Comparison of ENCODE assay signal across 22 cellular contexts in genomic region chr1:209584186-209584776, GRCh38. TPM values are rescaled to one million over a fixed set of nuclear protein-coding genes. Genes with fewer than 3 reads are reported as not detected.
DNase-seq lines count a peak whose midpoint lies in the region; TF ChIP-seq lines count a peak whose summit lies in the region.
"Had no signal": no experiment of that assay in that cellular context is flagged by ENCODE, and none has a peak within 500 bp of the region (broad histone marks: within the 10 kb centered on the region; RNA-seq: fewer than 3 reads in every experiment).

No MANE protein-coding gene starts in this region.

- DNase-seq in NCI-H2227 (lab: John Stamatoyannopoulos, UW; ENCODE audit: unreplicated experiment) (peak; percentile 50), NCI-H2227 treated with DMSO at 0.1 percent for 48 hours (lab: John Stamatoyannopoulos, UW) (no peak), choroid plexus epithelial cell (ENCODE audit: low read depth) (no peak), kidney epithelial cell (ENCODE audit: low read depth) (no peak), testis (no peak), putamen (ENCODE audit: low spot score) (no peak), GM19240 (ENCODE audit: insufficient read length, low spot score) (no peak)
- no peak for DNase-seq in effector CD8-positive, alpha-beta T cell (lab: John Stamatoyannopoulos, UW)
- DNase-seq: activated CD8-positive, alpha-beta memory T cell treated with anti-CD3 and anti-CD28 coated beads, Interleukin-2, amount 50 U/mL, for 4 hours; activated naive CD4-positive, alpha-beta T cell; foreskin melanocyte; lower lobe of right lung; natural killer cell; NCI-H1105 treated with DMSO at 0.1 percent for 48 hours; NCI-H345; SHP77 treated with DMSO at 0.1 percent for 48 hours; stimulated activated CD4-positive, alpha-beta T cell treated with anti-CD3 and anti-CD28 coated beads, Interleukin-2, amount 100 ng/mL, for 24 hours; tibial artery had no signal

- peaks cover 15% of the 10 kb centered on the region for H3K4me1 ChIP-seq in testis

- peaks cover 5% of the 10 kb centered on the region for H3K27me3 ChIP-seq in kidney epithelial cell (ENCODE audit: control insufficient read depth, insufficient read depth, low read length)
- H3K27me3 ChIP-seq in testis = no peaks in the 10 kb centered on the region

- no peak for TF ChIP-seq CTCF in choroid plexus epithelial cell (conservative IDR thresholded peaks at IDR 0.05; ENCODE audit: low read depth, low read length)
- no peak for TF ChIP-seq CTCF in kidney epithelial cell (IDR thresholded peaks at IDR 0.05; ENCODE audit: insufficient read depth, low read length, poor library complexity, severe bottlenecking)
- TF ChIP-seq CTCF in testis (IDR thresholded peaks at IDR 0.05) = no peak

- no peak for TF ChIP-seq POLR2A in testis (IDR thresholded peaks at IDR 0.05)

- intact Hi-C loops in testis (cut with DNase I; ENCODE audit: low total_unique reads) = loop anchor here (10.0 kb wide), 1 partner anchor 161 kb away; no protein-coding TSS in a partner anchor

- H3K27ac ChIP-seq in testis = no peak overlapping the region
- H3K27ac ChIP-seq: lower lobe of right lung, tibial artery had no signal

- H3K36me3 ChIP-seq in kidney epithelial cell (ENCODE audit: control insufficient read depth, insufficient read depth, low read length) = no peaks in the 10 kb centered on the region
- H3K36me3 ChIP-seq in testis (ENCODE audit: low read depth, missing control alignments) = no peaks in the 10 kb centered on the region
- H3K36me3 ChIP-seq: lower lobe of right lung, tibial artery had no signal

- peak overlapping the region; percentile 38 for H3K4me3 ChIP-seq in choroid plexus epithelial cell (ENCODE audit: low read depth, low read length)
- H3K4me3 ChIP-seq in kidney epithelial cell (ENCODE audit: low read depth, low read length) = peak overlapping the region; percentile 24
- peak overlapping the region; percentile 3 for H3K4me3 ChIP-seq in testis
- H3K4me3 ChIP-seq: GM12878, tibial artery had no signal

- no peaks in the 10 kb centered on the region for H3K9me3 ChIP-seq in testis
- H3K9me3 ChIP-seq: lower lobe of right lung, tibial artery had no signal

- WGBS in testis, 2 donors = 27 to 37% methylated on average over 14 of the region's 14 CpGs

RNA-seq across cellular contexts. Expression of gene CAMK1G, which starts 0.8 kb away (rescaled TPM):
- total RNA-seq in kidney epithelial cell (0.14 and 0.21 TPM in 2 replicates), testis (1 to 10 TPM; 1.1 to 1.4 TPM)
- 2.0 TPM for polyA plus RNA-seq in testis (ENCODE audit: insufficient read depth, low read depth, low replicate concordance)
- total RNA-seq: A172; Daoy; GM12878; natural killer cell; T-helper 2 cell treated with Interferon-gamma antibody and Interleukin-4, amounts not matched to agents 100 ng/mL and 5 ng/mL, for 36 hours had no signal
